In the genomic region with DNA sequence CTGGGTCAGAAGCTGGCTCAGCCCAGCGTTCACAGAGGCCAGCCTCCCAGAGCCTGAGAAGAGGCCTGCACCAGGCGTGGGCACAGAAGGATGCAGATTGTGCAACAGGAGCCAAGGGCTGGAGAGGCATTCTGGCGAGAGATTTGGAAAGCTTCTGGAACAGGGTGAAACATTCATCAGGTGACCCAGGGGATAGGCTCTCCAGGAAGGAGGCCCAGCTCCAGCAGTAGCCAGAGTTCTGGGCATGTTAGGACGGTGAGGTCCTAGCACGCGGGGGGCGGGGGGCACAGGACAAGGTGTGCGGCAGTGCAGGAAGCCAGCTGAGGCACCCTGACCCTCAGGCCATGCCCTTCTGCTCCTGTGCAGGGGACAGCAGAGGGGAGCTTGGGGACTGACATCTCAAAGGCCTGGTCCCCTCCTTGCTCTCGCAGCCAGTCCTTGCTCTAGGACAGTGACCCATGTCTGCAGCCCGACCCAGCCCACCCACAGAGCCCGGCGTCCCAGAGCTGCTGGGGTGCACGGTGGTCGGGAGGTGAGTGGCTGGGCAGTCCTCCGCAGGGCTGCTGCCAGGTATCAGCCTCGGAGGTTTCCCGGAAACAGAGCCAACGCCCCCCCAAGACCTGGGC, we compare ENCODE assay signal across 8 cellular contexts.
DNase-seq lines count a peak whose midpoint lies in the region; TF ChIP-seq lines count a peak whose summit lies in the region.

No MANE protein-coding gene starts in this region.

- no peaks in the 10 kb centered on the region for H3K27me3 ChIP-seq in MG63
- H3K27me3 ChIP-seq in mononuclear cell (ENCODE audit: insufficient read depth, low read length), result no peaks in the 10 kb centered on the region
- no peaks in the 10 kb centered on the region for H3K27me3 ChIP-seq in vagina

- peak overlapping the region; percentile 96 for H3K27ac ChIP-seq in vagina

- TF ChIP-seq POLR2A in vagina (IDR thresholded peaks at IDR 0.05), result peak in 1 of 2 donors; percentile 17

- intact Hi-C loops in vagina (cut with DNase I), result loop anchor here (5.0 to 10.0 kb wide), 2 partner anchors 220 to 1153 kb away; no protein-coding TSS in a partner anchor

- DNase-seq in EL (peak; percentile 23), MG63 (peak; percentile 64), cerebellum (ENCODE audit: low spot score) (peak; percentile 52), vagina (ENCODE audit: extremely low spot score in 2 of 2) (peak in 1 of 2 donors; percentile 94), dermis blood vessel endothelial cell (no peak), NOMO-1 treated with DMSO at 0.1 percent for 48 hours (lab: John Stamatoyannopoulos, UW; ENCODE audit: unreplicated experiment) (no peak), COLO829 (ENCODE audit: low spot score) (no peak)

- H3K36me3 ChIP-seq in MG63, result no peaks in the 10 kb centered on the region
- H3K36me3 ChIP-seq in vagina, result no peaks in the 10 kb centered on the region

- no peak for TF ChIP-seq CTCF in vagina (IDR thresholded peaks at IDR 0.05)

- H3K4me1 ChIP-seq in mononuclear cell (ENCODE audit: insufficient read depth, low read length) (peaks cover 70% of the 10 kb centered on the region), vagina (peaks cover 34% of the 10 kb centered on the region)

- H3K4me3 ChIP-seq in MG63 (no peak overlapping the region), mononuclear cell (ENCODE audit: low read length) (peak overlapping the region; percentile 44), vagina (peak overlapping the region; percentile 54 to 73)

- H3K9me3 ChIP-seq in MG63 (no peaks in the 10 kb centered on the region), mononuclear cell (ENCODE audit: low read depth, low read length) (no peaks in the 10 kb centered on the region), vagina (no peaks in the 10 kb centered on the region)

Comparison
In these comparisons a context has a peak if more than half of its experiments do, and no peak if none do; other contexts are left out.
1. DNase-seq: peak in EL (single experiment), MG63 (single experiment) and cerebellum (single experiment); none in dermis blood vessel endothelial cell (single experiment), NOMO-1 treated with DMSO at 0.1 percent for 48 hours (single experiment) and COLO829 (single experiment).